ENCODE assay signal across 9 cellular contexts in genomic region chr18:11906926-11907874, GRCh38. TPM values are rescaled to one million over a fixed set of nuclear protein-coding genes. Genes with fewer than 3 reads are reported as not detected.
A peak's percentile ranks its signal among the peaks of the same experiment; 100 is the strongest.
DNase-seq lines count a peak whose midpoint lies in the region; ATAC-seq, FAIRE-seq and TF ChIP-seq lines count a peak whose summit lies in the region.
"Had no signal": no experiment of that assay in that cellular context is flagged by ENCODE, and none has a peak within 500 bp of the region (broad histone marks: within the 10 kb centered on the region; RNA-seq: fewer than 3 reads in every experiment).

No MANE protein-coding gene starts in this region.

- TF ChIP-seq CTCF in cardiac muscle cell (IDR thresholded peaks at IDR 0.05; ENCODE audit: low read depth, low read length) (no peak), K562 (IDR thresholded peaks at IDR 0.05 in 2 of 3, conservative IDR thresholded peaks at IDR 0.05 in 1 of 3; ENCODE audit: insufficient read depth in 2 of 3, low read depth in 1 of 3, low read length in 3 of 3) (no peak), uterus (IDR thresholded peaks at IDR 0.05) (no peak)

- no peaks in the 10 kb centered on the region for H3K9me1 ChIP-seq in K562 (ENCODE audit: control insufficient read depth, insufficient read depth, low read length)

- in situ Hi-C loops in K562 (cut with MboI) = loop anchor here (10.0 kb wide), 1 partner anchor 1128 kb away; no protein-coding TSS in a partner anchor

- CTCF ChIA-PET in K562 (lab: Yijun Ruan, JAX; ENCODE audit: low intra/inter-chr PET ratio) = no interaction called here

- H3K9ac ChIP-seq in K562 (ENCODE audit: insufficient read depth in 1 of 2, low read depth in 2 of 2, low read length in 2 of 2) = peak overlapping the region; percentile 82 to 91

- peaks cover 2% of the 10 kb centered on the region; the same call in 1 of the 3 replicates for H3K79me2 ChIP-seq in K562 (ENCODE audit: control insufficient read depth, insufficient read depth, low read length)

- peak overlapping the region; percentile 55 for H3K4me3 ChIP-seq in cardiac muscle cell
- peak overlapping the region; percentile 72 for H3K4me3 ChIP-seq in K562
- peak overlapping the region; percentile 61 for H3K4me3 ChIP-seq in mesodermal cell (ENCODE audit: extremely low read depth, insufficient read depth, low read length, poor library complexity, severe bottlenecking)
- peak overlapping the region; percentile 80 to 85 for H3K4me3 ChIP-seq in uterus

- no peak for FAIRE-seq in K562 (lab: Jason Lieb, UNC)
- FAIRE-seq: G401.6 had no signal

- H3K27me3 ChIP-seq in cardiac muscle cell (no peaks in the 10 kb centered on the region), K562 (ENCODE audit: control insufficient read depth in 2 of 2, insufficient read depth in 2 of 2, low read length in 2 of 2) (no peaks in the 10 kb centered on the region), uterus (no peaks in the 10 kb centered on the region)

- H3K9me3 ChIP-seq in cardiac muscle cell (ENCODE audit: low read depth) (no peaks in the 10 kb centered on the region), K562 (replicated peaks; ENCODE audit: control insufficient read depth, insufficient read depth, low read depth, low read length) (no peaks in the 10 kb centered on the region), mesodermal cell (ENCODE audit: control insufficient read depth, low read length) (no peaks in the 10 kb centered on the region), uterus (no peaks in the 10 kb centered on the region)

- DNase-seq in cardiac muscle cell (ENCODE audit: low read depth in 1 of 2, low spot score in 1 of 2) (no peak), left ventricle myocardium superior (no peak), K562 (ENCODE audit: extremely low read depth in 1 of 4, low spot score in 3 of 4) (no peak), uterus (no peak), NCI-H345 treated with DMSO at 0.1 percent for 48 hours (lab: John Stamatoyannopoulos, UW; ENCODE audit: unreplicated experiment) (no peak), NCI-H1930 (lab: John Stamatoyannopoulos, UW) (no peak)
- DNase-seq in activated effector memory CD4-positive, alpha-beta T cell treated with anti-CD3 and anti-CD28 coated beads, Interleukin-2, amount 50 U/mL, for 16 hours = no peak

- peak overlapping the region; percentile 95 for H2AFZ ChIP-seq in K562 (ENCODE audit: low read depth, low read length)

- no TSS peak for BruUV-seq in K562 (replicated peaks; lab: Mats Ljungman, UMichigan)

- ATAC-seq in left ventricle myocardium superior (no peak), K562 (no peak)

- WGBS in K562 (ENCODE audit: insufficient coverage, low coverage, missing lambda C conversion rate) = 49% methylated on average over 20 of the region's 20 CpGs
- 59 to 79% methylated on average over 12 to 16 of the region's 20 CpGs for WGBS in mesodermal cell (ENCODE audit: insufficient coverage in 2 of 2), 2 experiments

- peak overlapping the region; percentile 89 for H3K4me2 ChIP-seq in K562 (ENCODE audit: insufficient read depth, low read length)

- TF ChIP-seq EP300 in K562 (IDR thresholded peaks at IDR 0.05; ENCODE audit: low read length) = no peak

- H3K36me3 ChIP-seq in cardiac muscle cell (no peaks in the 10 kb centered on the region), K562 (ENCODE audit: control insufficient read depth, insufficient read depth, low read length) (peaks cover 4% of the 10 kb centered on the region; the same call in 2 of the 3 replicates), mesodermal cell (ENCODE audit: control insufficient read depth, insufficient read depth, low read length) (peaks cover 8% of the 10 kb centered on the region), uterus (no peaks in the 10 kb centered on the region)

- TF ChIP-seq RAD21 in K562 (CRISPR knock-in tag; conservative IDR thresholded peaks at IDR 0.05 in 1 of 2, IDR thresholded peaks at IDR 0.05 in 1 of 2) = no peak

- TF ChIP-seq POLR2A in K562 (conservative IDR thresholded peaks at IDR 0.05) (no peak), uterus (IDR thresholded peaks at IDR 0.05) (no peak)

- H3K27ac ChIP-seq in cardiac muscle cell (no peak overlapping the region), K562 (ENCODE audit: extremely low read depth, low read depth, low read length) (no peak overlapping the region; the same call in 2 of the 3 replicates), mesodermal cell (ENCODE audit: low read depth, low read length, severe bottlenecking) (peak overlapping the region; percentile 80), uterus (peak overlapping the region; percentile 96 to 99)

- intact Hi-C loops in left ventricle myocardium superior (cut with micrococcal nuclease) (no loop called here), K562 (cut with micrococcal nuclease) (no loop called here), uterus (cut with DNase I; ENCODE audit: low total_unique reads) (no loop called here)

- H4K20me1 ChIP-seq in K562 (replicated peaks; ENCODE audit: control insufficient read depth, insufficient read depth, low read length) = peaks cover 6% of the 10 kb centered on the region; the same call in 1 of the 2 replicates

- H3K4me1 ChIP-seq in cardiac muscle cell (ENCODE audit: low read depth) (peaks cover 15% of the 10 kb centered on the region), K562 (replicated peaks in 1 of 2; ENCODE audit: control insufficient read depth in 2 of 2, insufficient read depth in 2 of 2, low read length in 2 of 2) (peaks cover 13 to 23% of the 10 kb centered on the region in 2 experiments; a peak in 4 of 5 replicates), mesodermal cell (ENCODE audit: control insufficient read depth, insufficient read depth, low read length, poor library complexity, severe bottlenecking) (peaks cover 11% of the 10 kb centered on the region), uterus (peaks cover 0 to 5% of the 10 kb centered on the region in 2 donors)

- POLR2A ChIA-PET in K562 (lab: Yijun Ruan, JAX) = no interaction called here

TF ChIP-seq in K562, 482 proteins besides CTCF, POLR2A, EP300 and RAD21 (continues in another document):
- TF ChIP-seq ZNF263 (CRISPR knock-in tag; IDR thresholded peaks at IDR 0.05; ENCODE audit: borderline replicate concordance) (no peak), ERF (CRISPR knock-in tag; IDR thresholded peaks at IDR 0.05) (no peak)

RNA-seq across cellular contexts. Expression of gene MPPE1, which starts 0.9 kb away (rescaled TPM):
- total RNA-seq in cardiac muscle cell (11.2 and 14.0 TPM in 2 replicates), left ventricle myocardium superior (34.4 TPM), K562 (2014; rRNA removed) (11.2 and 12.8 TPM in 2 replicates), K562 (2014; rRNA removed; fragmentation: Illumina TruSeq; extraction: Trizol) (12.8 and 14.7 TPM in 2 replicates), K562 (2015; rRNA removed; fragmentation: Illumina TruSeq; extraction: Trizol) (10.7 and 11.7 TPM in 2 replicates), K562 (2021) (14.2 and 17.4 TPM in 2 replicates), uterus (10 to 100 TPM; 13.6 to 40.9 (median 29.5) TPM)
- polyA plus RNA-seq in cardiac muscle cell (34.4 and 44.1 TPM in 2 replicates), K562 (2011; rRNA removed) (18.2 and 19.2 TPM in 2 replicates), K562 (2014; fragmentation: Illumina TruSeq; extraction: Trizol) (11.0 and 12.8 TPM in 2 replicates), K562 (2014; fragmentation: Nextera tagmentation; extraction: Ambion mirVana) (10 to 100 TPM; 13.3 to 13.4 TPM), K562 (2014; rRNA removed) (12.8 and 19.5 TPM in 2 replicates)
- total RNA-seq in K562 (2011; cell fraction: chromatin; rRNA removed; ENCODE audit: low replicate concordance) = 60.6 and 93.7 TPM in 2 replicates
- total RNA-seq in K562 (2011; cell fraction: nucleolus; rRNA removed) = 51.7 and 62.2 TPM in 2 replicates
- 58.4 and 67.3 TPM in 2 replicates for total RNA-seq in K562 (2011; cell fraction: nucleoplasm; rRNA removed)
- polyA plus RNA-seq in K562 (2011; cell fraction: cytosol; rRNA removed) = 10.3 and 11.9 TPM in 2 replicates
- polyA plus RNA-seq in K562 (2011; cell fraction: nucleus; rRNA removed) = 50.1 and 55.3 TPM in 2 replicates
- polyA plus RNA-seq in K562 (2012) = 10.9 and 18.8 TPM in 2 replicates
- 14.8 and 16.9 TPM in 2 replicates for polyA minus RNA-seq in K562 (2011; rRNA and poly(A)+ RNA removed)
- 6.4 and 6.9 TPM in 2 replicates for polyA minus RNA-seq in K562 (2011; cell fraction: cytosol; rRNA and poly(A)+ RNA removed)
- polyA minus RNA-seq in K562 (2011; cell fraction: nucleus; rRNA and poly(A)+ RNA removed) = 17.6 and 27.8 TPM in 2 replicates
- 20.6 TPM for polyA plus RNA-seq in mesodermal cell (2013, experiment 1 of 2)
- 21.3 TPM for polyA plus RNA-seq in mesodermal cell (2013, experiment 2 of 2)

RNA-seq across cellular contexts. Expression of gene CHMP1B, which starts 56.0 kb away (rescaled TPM):
- total RNA-seq in cardiac muscle cell (42.8 TPM in 2 replicates), left ventricle myocardium superior (30.1 TPM), K562 (2014; rRNA removed) (22.3 and 22.9 TPM in 2 replicates), K562 (2014; rRNA removed; fragmentation: Illumina TruSeq; extraction: Trizol) (18.7 and 21.7 TPM in 2 replicates), K562 (2015; rRNA removed; fragmentation: Illumina TruSeq; extraction: Trizol) (15.6 and 17.6 TPM in 2 replicates), K562 (2021) (17.1 and 21.3 TPM in 2 replicates), uterus (10 to 100 TPM in 3 of 4 donors, 1 to 10 TPM in 1; 8.2 to 65.0 (median 17.5) TPM)
- polyA plus RNA-seq in cardiac muscle cell (46.9 and 52.7 TPM in 2 replicates), K562 (2011; rRNA removed) (17.7 and 19.0 TPM in 2 replicates), K562 (2014; fragmentation: Illumina TruSeq; extraction: Trizol) (20.3 and 22.6 TPM in 2 replicates), K562 (2014; fragmentation: Nextera tagmentation; extraction: Ambion mirVana) (10 to 100 TPM; 12.3 to 14.5 TPM), K562 (2014; rRNA removed) (27.9 and 29.9 TPM in 2 replicates)
- 8.3 and 13.4 TPM in 2 replicates for total RNA-seq in K562 (2011; cell fraction: chromatin; rRNA removed; ENCODE audit: low replicate concordance)
- 10.8 and 11.2 TPM in 2 replicates for total RNA-seq in K562 (2011; cell fraction: nucleolus; rRNA removed)
- total RNA-seq in K562 (2011; cell fraction: nucleoplasm; rRNA removed) = 15.5 and 19.1 TPM in 2 replicates
- 15.7 and 19.8 TPM in 2 replicates for polyA plus RNA-seq in K562 (2011; cell fraction: cytosol; rRNA removed)
- polyA plus RNA-seq in K562 (2011; cell fraction: nucleus; rRNA removed) = 11.0 and 12.8 TPM in 2 replicates
- 16.6 and 23.6 TPM in 2 replicates for polyA plus RNA-seq in K562 (2012)
- 16.9 and 22.1 TPM in 2 replicates for polyA minus RNA-seq in K562 (2011; rRNA and poly(A)+ RNA removed)
- 6.8 and 7.9 TPM in 2 replicates for polyA minus RNA-seq in K562 (2011; cell fraction: cytosol; rRNA and poly(A)+ RNA removed)
- polyA minus RNA-seq in K562 (2011; cell fraction: nucleus; rRNA and poly(A)+ RNA removed) = 5.1 and 10.0 TPM in 2 replicates
- 40.1 TPM for polyA plus RNA-seq in mesodermal cell (2013, experiment 1 of 2)
- polyA plus RNA-seq in mesodermal cell (2013, experiment 2 of 2) = 38.2 TPM

Comparison
In these comparisons a context has a peak if more than half of its experiments do, and no peak if none do; other contexts are left out.
1. H3K27ac ChIP-seq: peak in mesodermal cell (single experiment) and uterus (2 of 2); none in cardiac muscle cell (single experiment) and K562 (single experiment).
2. Peak in every context shown above with its lines, with median percentiles within 50 percentile points of each other: H3K4me3 ChIP-seq.